8 cellular contexts compared by ENCODE assay signal in the genomic region with DNA sequence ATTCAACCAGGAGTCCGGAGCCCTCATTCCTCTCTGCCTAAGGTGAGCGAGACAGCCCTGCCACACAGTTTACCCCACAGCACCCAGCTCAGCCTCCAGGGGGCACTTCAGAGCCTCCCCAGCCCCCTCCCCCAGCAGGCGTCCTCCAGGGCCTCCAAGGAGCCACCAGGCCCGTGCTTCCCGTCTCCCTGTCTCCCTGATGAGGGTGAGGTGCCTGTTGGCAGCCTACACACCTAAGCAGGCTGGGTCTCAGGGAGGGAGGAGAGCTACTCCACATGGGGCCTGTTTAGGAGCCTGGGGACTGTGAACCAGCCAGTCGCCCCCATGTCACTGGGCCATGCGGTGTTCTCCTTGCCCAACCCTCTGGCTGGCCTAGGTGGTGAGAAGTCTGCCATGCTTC. TPM values are rescaled to one million over a fixed set of nuclear protein-coding genes. Genes with fewer than 3 reads are reported as not detected.
DNase-seq lines count a peak whose midpoint lies in the region; ATAC-seq and TF ChIP-seq lines count a peak whose summit lies in the region.

No MANE protein-coding gene starts in this region.

- H2BK12ac ChIP-seq in mesenchymal stem cell (ENCODE audit: low read length in 2 of 2) = peak overlapping the region; percentile 38 to 84

- H3K18ac ChIP-seq in mesenchymal stem cell (ENCODE audit: low read depth in 1 of 2, low read length in 2 of 2) = peak overlapping the region; percentile 58 to 73

- peak overlapping the region in 4 of 7 donors; percentile 10 to 72 (median 14) for H3K27ac Mint-ChIP-seq in CD14-positive monocyte

- H3K36me3 ChIP-seq in mesenchymal stem cell (ENCODE audit: control insufficient read depth in 1 of 2, insufficient read depth in 2 of 2, low read depth in 1 of 2, low read length in 2 of 2) = peaks cover 46 to 70% of the 10 kb centered on the region in 2 experiments

- no peak overlapping the region for H3K4me2 ChIP-seq in mesenchymal stem cell (ENCODE audit: low read length, poor library complexity, severe bottlenecking)

- intact Hi-C loops in CD14-positive monocyte (cut with micrococcal nuclease) = no loop called here

- no peaks in the 10 kb centered on the region for H3K9me3 ChIP-seq in mesenchymal stem cell (ENCODE audit: control insufficient read depth, low read length)

- peak overlapping the region; percentile 67 for H4K8ac ChIP-seq in mesenchymal stem cell (ENCODE audit: low read length)

- H3K4me3 ChIP-seq in HFF-Myc (replicated peaks; ENCODE audit: low read depth, low read length) (no peak overlapping the region), astrocyte of the spinal cord (ENCODE audit: low read depth, low read length) (no peak overlapping the region), mesenchymal stem cell (ENCODE audit: insufficient read depth in 1 of 2, low read depth in 1 of 2, low read length in 2 of 2) (no peak overlapping the region)

- ATAC-seq in GM19452 (IDR thresholded peaks at IDR 0.05; ENCODE audit: unreplicated experiment) = no peak
- ATAC-seq in HG03135 (IDR thresholded peaks at IDR 0.05; ENCODE audit: unreplicated experiment) = no peak

- H3K4me1 Mint-ChIP-seq in CD14-positive monocyte = peaks cover 2% of the 10 kb centered on the region

- H3K36me3 Mint-ChIP-seq in CD14-positive monocyte = peaks cover 66 to 84% of the 10 kb centered on the region in 2 donors

- H3K9ac ChIP-seq in mesenchymal stem cell (ENCODE audit: low read length) = no peak overlapping the region

- H3K23ac ChIP-seq in mesenchymal stem cell (ENCODE audit: low read length in 2 of 2) = peak overlapping the region in 1 of 2 experiments; percentile 79

- no peak overlapping the region for H2AK5ac ChIP-seq in mesenchymal stem cell (ENCODE audit: low read length, severe bottlenecking)

- TF ChIP-seq CTCF in CD14-positive monocyte (IDR thresholded peaks at IDR 0.05) (peak; percentile 40), HFF-Myc (IDR thresholded peaks at IDR 0.05; ENCODE audit: low read depth, low read length, missing control alignments) (peak; percentile 62), astrocyte of the spinal cord (IDR thresholded peaks at IDR 0.05; ENCODE audit: low read depth, low read length) (peak; percentile 49)

- H2AFZ ChIP-seq in mesenchymal stem cell (ENCODE audit: low read depth, low read length) = no peak overlapping the region

- peaks cover 28% of the 10 kb centered on the region for H3K4me1 ChIP-seq in mesenchymal stem cell (ENCODE audit: control insufficient read depth, insufficient read depth, low read depth, low read length)

- no peaks in the 10 kb centered on the region for H3K9me3 Mint-ChIP-seq in CD14-positive monocyte

- H2BK15ac ChIP-seq in mesenchymal stem cell (ENCODE audit: low read depth, poor library complexity, severe bottlenecking) = peak overlapping the region; percentile 12

- in situ Hi-C loops in astrocyte of the spinal cord (cut with HindIII; ENCODE audit: low sequenced_read_pairs) = no loop called here

- H4K91ac ChIP-seq in mesenchymal stem cell (ENCODE audit: low read length) = peak overlapping the region; percentile 86

- H3K27ac ChIP-seq in mesenchymal stem cell (ENCODE audit: low read length, poor library complexity, severe bottlenecking) = no peak overlapping the region

- peaks cover 0 to 4% (median 0%) of the 10 kb centered on the region in 3 donors for H3K27me3 Mint-ChIP-seq in CD14-positive monocyte (ENCODE audit: low read depth in 3 of 3)

- DNase-seq in CD14-positive monocyte (ENCODE audit: low spot score) = no peak
- DNase-seq in HFF-Myc (ENCODE audit: extremely low read depth, low read depth) = no peak
- no peak for DNase-seq in astrocyte of the spinal cord (ENCODE audit: low read depth, low spot score)
- DNase-seq in mesenchymal stem cell = no peak
- DNase-seq in hypothalamus (lab: John Stamatoyannopoulos, UW) = no peak
- DNase-seq in activated CD4-positive, alpha-beta T cell treated with anti-CD3 and anti-CD28 coated beads, Interleukin-2, amount 50 U/mL, for 4 hours = no peak

- H3K4me3 Mint-ChIP-seq in CD14-positive monocyte = no peak overlapping the region

- H3K79me1 ChIP-seq in mesenchymal stem cell (replicated peaks; ENCODE audit: low read length, poor library complexity, severe bottlenecking) = peaks cover 9% of the 10 kb centered on the region

- peak overlapping the region in 1 of 2 experiments; percentile 93 for H3K14ac ChIP-seq in mesenchymal stem cell (ENCODE audit: low read length in 2 of 2)

- H2BK5ac ChIP-seq in mesenchymal stem cell (ENCODE audit: low read depth, low read length, poor library complexity, severe bottlenecking) = no peak overlapping the region

- H3K27me3 ChIP-seq in mesenchymal stem cell (ENCODE audit: control insufficient read depth in 1 of 2, insufficient read depth in 1 of 2, low read length in 2 of 2) = no peaks in the 10 kb centered on the region

- H2BK120ac ChIP-seq in mesenchymal stem cell (ENCODE audit: low read depth, low read length) = peak overlapping the region; percentile 89

- 82% methylated on average over 6 of the region's 7 CpGs for WGBS in mesenchymal stem cell

- peak overlapping the region; percentile 60 to 73 for H3K4ac ChIP-seq in mesenchymal stem cell (ENCODE audit: low read depth in 1 of 2, low read length in 2 of 2)

RNA-seq across cellular contexts. Expression of a gene that starts 28.9 kb away (rescaled TPM):
- polyA plus RNA-seq in CD14-positive monocyte = 10 to 100 TPM; 39.4 to 41.4 TPM
- polyA plus RNA-seq in mesenchymal stem cell (2013, experiment 1 of 2) = 113 TPM
- polyA plus RNA-seq in mesenchymal stem cell (2013, experiment 2 of 2) = 115 TPM
